ENCODE assay signal across 13 cellular contexts in the genomic region with DNA sequence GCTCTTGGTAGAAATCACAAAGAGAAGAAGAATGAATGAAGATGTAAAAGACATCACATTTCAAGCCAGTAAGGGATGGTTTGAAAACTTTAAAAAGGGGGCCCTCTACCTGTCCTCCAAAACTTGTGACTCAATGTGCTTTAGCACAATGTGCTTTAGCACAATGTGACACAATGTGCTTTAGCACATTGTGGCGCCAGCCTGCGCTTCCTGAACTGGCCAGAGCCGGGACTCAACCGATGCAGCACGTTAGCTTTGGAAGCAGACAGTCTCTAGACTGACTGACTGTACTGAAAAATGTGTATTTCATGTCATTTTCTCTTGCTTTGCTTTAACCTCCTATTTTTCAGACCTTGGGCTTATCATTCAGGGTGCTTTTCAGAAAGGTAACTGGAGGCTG.
A peak's percentile ranks its signal among the peaks of the same experiment; 100 is the strongest.
DNase-seq lines count a peak whose midpoint lies in the region; ATAC-seq lines count a peak whose summit lies in the region.
"Had no signal": no experiment of that assay in that cellular context is flagged by ENCODE, and none has a peak within 500 bp of the region (broad histone marks: within the 10 kb centered on the region; RNA-seq: fewer than 3 reads in every experiment).

No MANE protein-coding gene starts in this region.

- no peak for DNase-seq in Right ventricle myocardium superior
- DNase-seq in Right ventricle myocardium inferior (ENCODE audit: missing footprints): no peak
- peak; percentile 26 for DNase-seq in activated CD8-positive, alpha-beta memory T cell treated with anti-CD3 and anti-CD28 coated beads, Interleukin-2, amount 50 U/mL, for 4 hours
- DNase-seq in left lobe of liver (ENCODE audit: low spot score): no peak
- DNase-seq in SHP77 (lab: John Stamatoyannopoulos, UW): no peak
- DNase-seq: EL, GOT3, lower lobe of right lung, NCI-H524 had no signal

- intact Hi-C loops in Right ventricle myocardium superior (cut with DNase I): no loop called here
- intact Hi-C loops in Right ventricle myocardium inferior (cut with DNase I): no loop called here

- no peaks in the 10 kb centered on the region for H3K9me3 Mint-ChIP-seq in stimulated activated naive CD8-positive, alpha-beta T cell treated with anti-CD3 and anti-CD28 coated beads, Interleukin-15, Interleukin-2, amounts not matched to agents 100 ng/mL and 50 ng/mL, for 24 hours

- H3K27me3 Mint-ChIP-seq in stimulated activated naive CD8-positive, alpha-beta T cell treated with anti-CD3 and anti-CD28 coated beads, Interleukin-15, Interleukin-2, amounts not matched to agents 100 ng/mL and 50 ng/mL, for 24 hours: no peaks in the 10 kb centered on the region

- H3K27ac Mint-ChIP-seq in stimulated activated naive CD8-positive, alpha-beta T cell treated with anti-CD3 and anti-CD28 coated beads, Interleukin-15, Interleukin-2, amounts not matched to agents 100 ng/mL and 50 ng/mL, for 24 hours: peak overlapping the region; percentile 90

- ATAC-seq in Right ventricle myocardium superior (ENCODE audit: poor library complexity) (peak; percentile 56), Right ventricle myocardium inferior (no peak), left lobe of liver (peak; percentile 44), GM21423 (IDR thresholded peaks at IDR 0.05; ENCODE audit: unreplicated experiment) (no peak), GM18517 (IDR thresholded peaks at IDR 0.05; ENCODE audit: unreplicated experiment) (no peak)
- ATAC-seq: gastroesophageal sphincter, lower lobe of right lung had no signal

- peaks cover 80% of the 10 kb centered on the region for H3K4me1 Mint-ChIP-seq in stimulated activated naive CD8-positive, alpha-beta T cell treated with anti-CD3 and anti-CD28 coated beads, Interleukin-15, Interleukin-2, amounts not matched to agents 100 ng/mL and 50 ng/mL, for 24 hours (ENCODE audit: low read depth)

- H3K36me3 Mint-ChIP-seq in stimulated activated naive CD8-positive, alpha-beta T cell treated with anti-CD3 and anti-CD28 coated beads, Interleukin-15, Interleukin-2, amounts not matched to agents 100 ng/mL and 50 ng/mL, for 24 hours (ENCODE audit: low read depth): no peaks in the 10 kb centered on the region

- peak overlapping the region; percentile 66 for H3K4me3 Mint-ChIP-seq in stimulated activated naive CD8-positive, alpha-beta T cell treated with anti-CD3 and anti-CD28 coated beads, Interleukin-15, Interleukin-2, amounts not matched to agents 100 ng/mL and 50 ng/mL, for 24 hours

Comparison
In these comparisons a context has a peak if more than half of its experiments do, and no peak if none do; other contexts are left out.
1. ATAC-seq: peak in Right ventricle myocardium superior (single experiment) and left lobe of liver (single experiment); none in Right ventricle myocardium inferior (single experiment), GM21423 (single experiment) and GM18517 (single experiment).